ENCODE assay signal across 1 cellular context in genomic region chr17:1460233-1460632, GRCh38.
A peak's percentile ranks its signal among the peaks of the same experiment; 100 is the strongest.
TF ChIP-seq lines count a peak whose summit lies in the region.

No MANE protein-coding gene starts in this region.

TF ChIP-seq in IMR-90, 13 proteins besides CTCF, POLR2A, EP300 and RAD21:
- TF ChIP-seq BHLHE40 (IDR thresholded peaks at IDR 0.05; ENCODE audit: low read depth, low read length), result no peak
- TF ChIP-seq FOS (IDR thresholded peaks at IDR 0.05; ENCODE audit: low read depth, low read length), result 0 out of 2 replicates have a peak, but pooled peaks have one; percentile 14
